Comparison of ENCODE assay signal across 21 cellular contexts in genomic region chr3:69248394-69248793, GRCh38.
A peak's percentile ranks its signal among the peaks of the same experiment; 100 is the strongest.
DNase-seq lines count a peak whose midpoint lies in the region; ATAC-seq, FAIRE-seq and TF ChIP-seq lines count a peak whose summit lies in the region.
"Had no signal": no experiment of that assay in that cellular context is flagged by ENCODE, and none has a peak within 500 bp of the region (broad histone marks: within the 10 kb centered on the region; RNA-seq: fewer than 3 reads in every experiment).

No MANE protein-coding gene starts in this region.

- no peak overlapping the region for H3K27ac ChIP-seq in astrocyte (ENCODE audit: low read depth, low read length)
- H3K27ac ChIP-seq: BLaER1, breast epithelium, heart left ventricle, parathyroid adenoma had no signal

- H3K27me3 ChIP-seq in astrocyte (ENCODE audit: insufficient read depth, low read length) (peaks cover 64% of the 10 kb centered on the region), neuron (ENCODE audit: insufficient read depth, low read length) (no peaks in the 10 kb centered on the region)
- H3K27me3 ChIP-seq: BLaER1, breast epithelium, heart left ventricle, upper lobe of left lung had no signal

- H3K4me3 ChIP-seq in astrocyte (ENCODE audit: insufficient read depth, low read depth, low read length), result no peak overlapping the region
- H3K4me3 ChIP-seq in neuron (ENCODE audit: low read length), result peak overlapping the region; percentile 53
- H3K4me3 ChIP-seq: BLaER1, breast epithelium, heart left ventricle had no signal

- in situ Hi-C loops in ACHN (cut with HindIII; ENCODE audit: low pct_ligation_motif_present, low pct_unique_long_range_greater_than_20kb, low sequenced_read_pairs), result no loop called here

- H3K9me3 ChIP-seq in astrocyte (ENCODE audit: insufficient read depth, low read depth, low read length) (no peaks in the 10 kb centered on the region), neuron (ENCODE audit: low read length) (no peaks in the 10 kb centered on the region)
- H3K9me3 ChIP-seq: BLaER1, breast epithelium, heart left ventricle, upper lobe of left lung had no signal

- ATAC-seq in sciatic nerve (no peak), HG03175 (IDR thresholded peaks at IDR 0.05; ENCODE audit: unreplicated experiment) (no peak)
- ATAC-seq in activated T-cell treated with anti-CD3 and anti-CD28 coated beads, Interleukin-2, amount 50 U/mL, for 72 hours (replicated peaks in 1 of 2), result no peak
- ATAC-seq: activated CD8-positive, alpha-beta T cell treated with anti-CD3 and anti-CD28 coated beads for 36 hours; activated T-cell treated with anti-CD3 and anti-CD28 coated beads, Interleukin-2, amount 50 U/mL, for 4 hours; heart left ventricle had no signal

- no peaks in the 10 kb centered on the region for H4K20me1 ChIP-seq in astrocyte (ENCODE audit: insufficient read depth, low read length)

- H3K27me3 Mint-ChIP-seq in astrocyte (ENCODE audit: low read depth, unreplicated experiment), result no peaks in the 10 kb centered on the region
- no peaks in the 10 kb centered on the region for H3K27me3 Mint-ChIP-seq in activated T-cell treated with anti-CD3 and anti-CD28 coated beads, Interleukin-2, amount 50 U/mL, for 72 hours (ENCODE audit: low read depth)
- H3K27me3 Mint-ChIP-seq: activated CD8-positive, alpha-beta T cell treated with anti-CD3 and anti-CD28 coated beads for 36 hours; activated naive CD8-positive, alpha-beta T cell had no signal

- no peak overlapping the region for H2AFZ ChIP-seq in astrocyte (ENCODE audit: low read depth, low read length)
- no peak overlapping the region for H2AFZ ChIP-seq in neuron (ENCODE audit: low read depth, low read length)
- H2AFZ ChIP-seq: parathyroid adenoma had no signal

- no peak for FAIRE-seq in astrocyte (lab: Jason Lieb, UNC)

- no peaks in the 10 kb centered on the region for H3K9me3 Mint-ChIP-seq in astrocyte (ENCODE audit: unreplicated experiment)
- H3K9me3 Mint-ChIP-seq in activated T-cell treated with anti-CD3 and anti-CD28 coated beads, Interleukin-2, amount 50 U/mL, for 72 hours, result no peaks in the 10 kb centered on the region
- H3K9me3 Mint-ChIP-seq: activated CD8-positive, alpha-beta T cell treated with anti-CD3 and anti-CD28 coated beads for 36 hours; activated T-cell treated with anti-CD3 and anti-CD28 coated beads, Interleukin-2, amount 50 U/mL, for 4 hours; T-helper 1 cell treated with Interleukin-12 subunit alpha and Interleukin-12 subunit beta and Interleukin-4 antibody, amounts not matched to agents 30 μg/mL and 1 μg/mL, for 36 hours; WTC11 had no signal

- H3K27ac Mint-ChIP-seq in astrocyte (ENCODE audit: unreplicated experiment), result peak overlapping the region; percentile 73
- H3K27ac Mint-ChIP-seq in activated T-cell treated with anti-CD3 and anti-CD28 coated beads, Interleukin-2, amount 50 U/mL, for 72 hours, result no peak overlapping the region
- H3K27ac Mint-ChIP-seq: activated CD8-positive, alpha-beta T cell treated with anti-CD3 and anti-CD28 coated beads for 36 hours; activated naive CD8-positive, alpha-beta T cell; WTC11 had no signal

- no peak for TF ChIP-seq CTCF in astrocyte (IDR thresholded peaks at IDR 0.05; ENCODE audit: insufficient read depth, low read depth, low read length)

- H3K9ac ChIP-seq in astrocyte (ENCODE audit: low read length), result no peak overlapping the region
- H3K9ac ChIP-seq: BLaER1, parathyroid adenoma had no signal

- intact Hi-C loops in sciatic nerve (cut with DNase I), result no loop called here

- H3K4me2 ChIP-seq in astrocyte (ENCODE audit: low read length), result no peak overlapping the region
- H3K4me2 ChIP-seq: BLaER1 had no signal

- DNase-seq in ACHN, result peak; percentile 74
- no peak for DNase-seq in astrocyte (ENCODE audit: low read depth)
- DNase-seq in kidney tubule cell (ENCODE audit: low spot score), result peak; percentile 89
- no peak for DNase-seq in sciatic nerve (ENCODE audit: low spot score)
- no peak for DNase-seq in NCI-H2081 (lab: John Stamatoyannopoulos, UW)
- no peak for DNase-seq in activated T-cell treated with anti-CD3 and anti-CD28 coated beads, Interleukin-2, amount 50 U/mL, for 72 hours
- DNase-seq: activated CD8-positive, alpha-beta T cell treated with anti-CD3 and anti-CD28 coated beads for 36 hours; activated T-cell treated with anti-CD3 and anti-CD28 coated beads, Interleukin-2, amount 50 U/mL, for 4 hours; HCEC 1CT; heart left ventricle; islet precursor cell; SHP77; upper lobe of left lung had no signal

- no peaks in the 10 kb centered on the region for H3K36me3 Mint-ChIP-seq in astrocyte (ENCODE audit: low read depth, unreplicated experiment)
- no peaks in the 10 kb centered on the region for H3K36me3 Mint-ChIP-seq in activated T-cell treated with anti-CD3 and anti-CD28 coated beads, Interleukin-2, amount 50 U/mL, for 72 hours (ENCODE audit: insufficient read depth in 2 of 2)
- H3K36me3 Mint-ChIP-seq: activated naive CD8-positive, alpha-beta T cell; WTC11 had no signal

- H3K4me1 Mint-ChIP-seq in astrocyte (ENCODE audit: low read depth, unreplicated experiment), result peaks cover 20% of the 10 kb centered on the region
- H3K4me1 Mint-ChIP-seq in activated T-cell treated with anti-CD3 and anti-CD28 coated beads, Interleukin-2, amount 50 U/mL, for 72 hours (ENCODE audit: low read depth), result peaks cover 19% of the 10 kb centered on the region

- peak overlapping the region; percentile 86 for H3K4me3 Mint-ChIP-seq in astrocyte (ENCODE audit: unreplicated experiment)
- peak overlapping the region in 1 of 2 donors; percentile 81 for H3K4me3 Mint-ChIP-seq in activated T-cell treated with anti-CD3 and anti-CD28 coated beads, Interleukin-2, amount 50 U/mL, for 72 hours
- H3K4me3 Mint-ChIP-seq: activated CD8-positive, alpha-beta T cell treated with anti-CD3 and anti-CD28 coated beads for 36 hours; activated naive CD8-positive, alpha-beta T cell; activated T-cell treated with anti-CD3 and anti-CD28 coated beads, Interleukin-2, amount 50 U/mL, for 4 hours; WTC11 had no signal

- H3K4me1 ChIP-seq in astrocyte (ENCODE audit: insufficient read depth, low read length) (peaks cover under 1% of the 10 kb centered on the region), neuron (ENCODE audit: insufficient read depth, low read length) (peaks cover 17% of the 10 kb centered on the region)
- H3K4me1 ChIP-seq: BLaER1, breast epithelium, parathyroid adenoma had no signal

- no peaks in the 10 kb centered on the region for H3K79me2 ChIP-seq in astrocyte (ENCODE audit: insufficient read depth, low read length)
- H3K79me2 ChIP-seq: parathyroid adenoma had no signal

- H3K36me3 ChIP-seq in astrocyte (ENCODE audit: insufficient read depth, low read length) (no peaks in the 10 kb centered on the region), neuron (ENCODE audit: insufficient read depth, low read length) (no peaks in the 10 kb centered on the region)
- H3K36me3 ChIP-seq: breast epithelium had no signal

Comparison
In these comparisons a context has a peak if more than half of its experiments do, and no peak if none do; other contexts are left out.
1. DNase-seq: peak in ACHN (single experiment) and kidney tubule cell (single experiment); none in astrocyte (single experiment), sciatic nerve (single experiment), NCI-H2081 (0 of 2) and activated T-cell treated with anti-CD3 and anti-CD28 coated beads, Interleukin-2, amount 50 U/mL, for 72 hours (0 of 2).